In the genomic region with DNA sequence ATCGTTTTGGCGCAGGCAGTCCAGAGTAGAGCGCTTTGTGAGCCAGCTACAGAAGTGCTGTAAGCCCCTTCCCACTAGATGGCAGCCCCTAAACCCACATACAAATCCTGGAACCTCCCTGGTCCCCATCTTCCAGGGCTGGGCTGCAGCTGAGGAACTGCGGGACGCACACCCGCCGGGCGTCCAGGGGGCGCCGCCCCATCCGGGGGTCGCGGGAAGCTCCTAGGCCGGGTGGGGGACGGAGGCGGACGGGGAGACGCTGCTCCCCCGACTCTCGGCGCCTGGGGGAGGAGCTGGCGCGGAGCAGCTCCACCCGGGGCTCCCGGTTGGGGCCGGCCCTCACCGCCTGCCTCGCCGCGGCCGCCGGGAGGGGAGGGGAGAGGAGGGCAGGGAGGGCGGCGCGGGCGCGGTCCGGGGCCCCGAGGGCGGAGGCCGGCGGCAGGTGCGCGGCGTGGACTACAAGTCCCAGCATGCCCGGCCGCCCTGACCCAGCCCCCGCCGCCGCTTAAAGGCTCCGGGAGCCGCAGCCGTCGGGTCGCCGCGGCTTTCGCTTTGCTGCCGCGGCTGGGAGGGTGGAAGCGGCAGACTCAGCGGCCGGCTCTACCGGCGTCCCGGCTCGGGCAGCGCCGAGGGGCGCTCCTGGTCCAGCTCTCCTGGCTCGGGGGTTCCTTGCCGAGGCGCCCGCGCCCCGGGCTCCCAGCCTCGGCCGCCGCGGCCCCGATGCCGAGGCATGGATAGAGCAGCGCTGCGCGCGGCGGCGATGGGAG, we compare ENCODE assay signal across 8 cellular contexts. TPM values are rescaled to one million over a fixed set of nuclear protein-coding genes. Genes with fewer than 3 reads are reported as not detected.
DNase-seq lines count a peak whose midpoint lies in the region; ATAC-seq and TF ChIP-seq lines count a peak whose summit lies in the region.

TSS of gene KSR1 (plus strand) at position 535 of the 767 bp plus-strand sequence. CDS start at position 731, 196 bp downstream.

- peak; percentile 85 for ATAC-seq in HG03457 (IDR thresholded peaks at IDR 0.05; ENCODE audit: unreplicated experiment)
- ATAC-seq in activated CD8-positive, alpha-beta memory T cell treated with anti-CD3 and anti-CD28 coated beads, Interleukin-2, amount 10 ng/mL, durations not matched to agents 7 days and 5 days = peak; percentile 92

- H3K27ac Mint-ChIP-seq in activated CD8-positive, alpha-beta memory T cell treated with anti-CD3 and anti-CD28 coated beads, Interleukin-2, amount 10 ng/mL, durations not matched to agents 7 days and 5 days = peak within 1 kb of the TSS; percentile 69
- peak within 1 kb of the TSS; percentile 27 for H3K27ac Mint-ChIP-seq in mesothelial cell of epicardium

- no peaks in the 10 kb centered on the region for H3K36me3 Mint-ChIP-seq in activated CD8-positive, alpha-beta memory T cell treated with anti-CD3 and anti-CD28 coated beads, Interleukin-2, amount 10 ng/mL, durations not matched to agents 7 days and 5 days
- H3K36me3 Mint-ChIP-seq in mesothelial cell of epicardium = no peaks in the 10 kb centered on the region

- peak within 1 kb of the TSS; percentile 75 for H3K4me3 ChIP-seq in BJ (ENCODE audit: low read depth, low read length)

- no peaks in the 10 kb centered on the region for H3K36me3 ChIP-seq in BJ (ENCODE audit: control insufficient read depth, insufficient read depth, low read length)

- H3K4me1 Mint-ChIP-seq in activated CD8-positive, alpha-beta memory T cell treated with anti-CD3 and anti-CD28 coated beads, Interleukin-2, amount 10 ng/mL, durations not matched to agents 7 days and 5 days = peaks cover 58% of the 10 kb centered on the region
- peaks cover 18% of the 10 kb centered on the region for H3K4me1 Mint-ChIP-seq in mesothelial cell of epicardium

- 0 out of 2 replicates have a peak, but pooled peaks cover 2% of the 10 kb centered on the region for H3K27me3 ChIP-seq in BJ (ENCODE audit: control insufficient read depth, insufficient read depth, low read length)

- TF ChIP-seq CTCF in BJ (IDR thresholded peaks at IDR 0.05; ENCODE audit: insufficient read depth, low read depth, low read length) (peak; percentile 50), mesothelial cell of epicardium (IDR thresholded peaks at IDR 0.05; ENCODE audit: unreplicated experiment) (no peak)

- H3K27me3 Mint-ChIP-seq in activated CD8-positive, alpha-beta memory T cell treated with anti-CD3 and anti-CD28 coated beads, Interleukin-2, amount 10 ng/mL, durations not matched to agents 7 days and 5 days = no peaks in the 10 kb centered on the region
- peaks cover 20% of the 10 kb centered on the region for H3K27me3 Mint-ChIP-seq in mesothelial cell of epicardium (ENCODE audit: low read depth)

- DNase-seq in BJ (ENCODE audit: low read depth) (no peak), GM19238 (ENCODE audit: insufficient read length, low spot score) (peak; percentile 93), NOMO-1 (lab: John Stamatoyannopoulos, UW; ENCODE audit: unreplicated experiment in 2 of 2) (peak; percentile 63 to 74), mesothelial cell of epicardium (ENCODE audit: low spot score in 2 of 2, unreplicated experiment in 2 of 2) (peak; percentile 59 to 80)
- DNase-seq in activated CD8-positive, alpha-beta memory T cell treated with anti-CD3 and anti-CD28 coated beads, Interleukin-2, amount 10 ng/mL, durations not matched to agents 7 days and 5 days = peak; percentile 88
- DNase-seq in stimulated activated CD8-positive, alpha-beta memory T cell treated with anti-CD3 and anti-CD28 coated beads, Interleukin-15, amount 100 ng/mL, for 4 hours (ENCODE audit: low read depth in 2 of 2) = peak; percentile 66 to 68

- no peaks in the 10 kb centered on the region for H3K9me3 Mint-ChIP-seq in activated CD8-positive, alpha-beta memory T cell treated with anti-CD3 and anti-CD28 coated beads, Interleukin-2, amount 10 ng/mL, durations not matched to agents 7 days and 5 days (ENCODE audit: low read depth)
- no peaks in the 10 kb centered on the region for H3K9me3 Mint-ChIP-seq in mesothelial cell of epicardium

- POLR2A ChIA-PET in BJ (lab: Charles Lee) = interaction anchor here (0.5 kb wide), 1 partner anchor 170 kb away, joined by 3 read pairs; no protein-coding TSS in a partner anchor

- CTCF ChIA-PET in BJ (lab: Yijun Ruan, JAX) = interaction anchor here (0.8 to 8.4 kb wide), 7 partner anchors 18 to 165 kb away, joined by 3 to 77 read pairs (median 3); no protein-coding TSS in a partner anchor
- CTCF ChIA-PET in activated CD8-positive, alpha-beta memory T cell treated with anti-CD3 and anti-CD28 coated beads, Interleukin-2, amount 10 ng/mL, durations not matched to agents 7 days and 5 days (lab: Charles Lee) = interaction anchor here (0.9 to 9.0 kb wide), 15 partner anchors 11 to 154 kb away, joined by 3 to 81 read pairs (median 6); no protein-coding TSS in a partner anchor

- in situ Hi-C loops in endometrial microvascular endothelial cells (cut with HindIII; ENCODE audit: inconsistent ontology term, low pct_unique_long_range_greater_than_20kb, low sequenced_read_pairs) = no loop called here

- H3K4me3 Mint-ChIP-seq in activated CD8-positive, alpha-beta memory T cell treated with anti-CD3 and anti-CD28 coated beads, Interleukin-2, amount 10 ng/mL, durations not matched to agents 7 days and 5 days = peak within 1 kb of the TSS; percentile 81
- H3K4me3 Mint-ChIP-seq in mesothelial cell of epicardium = peak within 1 kb of the TSS; percentile 79

RNA-seq across cellular contexts. Expression of gene KSR1, which starts in this region (rescaled TPM):
- 5.6 and 6.8 TPM in 2 replicates for polyA plus RNA-seq in BJ (2011; rRNA removed)
- 8.0 and 10.4 TPM in 2 replicates for polyA minus RNA-seq in BJ (2011; rRNA and poly(A)+ RNA removed)
- 10 to 100 TPM; 56.6 to 70.4 TPM for total RNA-seq in activated CD8-positive, alpha-beta memory T cell treated with anti-CD3 and anti-CD28 coated beads, Interleukin-2, amount 10 ng/mL, durations not matched to agents 7 days and 5 days
- total RNA-seq in endometrial microvascular endothelial cells (ENCODE audit: inconsistent ontology term) (29.9 TPM), mesothelial cell of epicardium (64.0 to 69.4 TPM (median 64.5 TPM) in 3 replicates)
